In genomic region chr13:72384879-72385278, GRCh38 we compare ENCODE assay signal across 1 cellular context.
TF ChIP-seq lines count a peak whose summit lies in the region.

No MANE protein-coding gene starts in this region.

TF ChIP-seq in HepG2, 621 proteins besides CTCF, POLR2A, EP300 and RAD21 (continued from another document):
- no peak for TF ChIP-seq ZNF407 (CRISPR knock-in tag; IDR thresholded peaks at IDR 0.05; ENCODE audit: not compliant biosample characterization)
- no peak for TF ChIP-seq ZBED4 (CRISPR knock-in tag; IDR thresholded peaks at IDR 0.05; ENCODE audit: borderline replicate concordance)
- no peak for TF ChIP-seq ZNF205 (CRISPR knock-in tag; IDR thresholded peaks at IDR 0.05)
- TF ChIP-seq ATF3 (CRISPR knock-in tag; IDR thresholded peaks at IDR 0.05) = no peak
- no peak for TF ChIP-seq ZNF768 (CRISPR knock-in tag; IDR thresholded peaks at IDR 0.05)
- no peak for TF ChIP-seq USF2 (IDR thresholded peaks at IDR 0.05; ENCODE audit: low read depth, low read length)
- peak; percentile 52; the same call in 1 of the 2 replicates for TF ChIP-seq USF2 (CRISPR knock-in tag; IDR thresholded peaks at IDR 0.05; ENCODE audit: borderline replicate concordance)
- TF ChIP-seq PCBP1 (IDR thresholded peaks at IDR 0.05; ENCODE audit: borderline replicate concordance, low read depth, low read length) = no peak
